9 cellular contexts compared by ENCODE assay signal in genomic region chr2:36606925-36607324, GRCh38.
"Had no signal": no experiment of that assay in that cellular context is flagged by ENCODE, and none has a peak within 500 bp of the region (broad histone marks: within the 10 kb centered on the region; RNA-seq: fewer than 3 reads in every experiment).

No MANE protein-coding gene starts in this region.

- H3K9me3 ChIP-seq: HAP-1 had no signal

- H3K27ac Mint-ChIP-seq: GM23338, H9, HFFc6 had no signal

- H3K4me2 ChIP-seq: GM23338 had no signal

- ATAC-seq: GM23338, HCT116 had no signal

- H3K36me3 ChIP-seq: HAP-1 had no signal

- H3K4me3 Mint-ChIP-seq: GM23338, H9, HFFc6 had no signal

- H3K9me3 Mint-ChIP-seq: GM23338, H9, HFFc6 had no signal

- H2AFZ ChIP-seq: GM23248, GM23338 had no signal

- DNase-seq: GM23248, GOT3, H7, H9, HCEC 1CT, HFFc6 had no signal

- H3K27ac ChIP-seq: GM23248 had no signal

- H3K4me3 ChIP-seq: GM23248, GM23338, HAP-1 had no signal
